Comparison of ENCODE assay signal across 17 cellular contexts in genomic region chr13:80009760-80010159, GRCh38.
A peak's percentile ranks its signal among the peaks of the same experiment; 100 is the strongest.
DNase-seq lines count a peak whose midpoint lies in the region; ATAC-seq and TF ChIP-seq lines count a peak whose summit lies in the region.
"Had no signal": no experiment of that assay in that cellular context is flagged by ENCODE, and none has a peak within 500 bp of the region (broad histone marks: within the 10 kb centered on the region; RNA-seq: fewer than 3 reads in every experiment).

No MANE protein-coding gene starts in this region.

- peak overlapping the region in 11 of 59 donors; percentile 34 to 59 (median 50) for H3K4me3 ChIP-seq in dorsolateral prefrontal cortex
- H3K4me3 ChIP-seq: A549; BLaER1 treated with 17β-estradiol and CSF1 and Interleukin-3, amounts not matched to agents 10 nM and 100 nM; SJCRH30 had no signal

- intact Hi-C loops in dorsolateral prefrontal cortex (cut with DNase I): loop anchor here (1.0 to 10.0 kb wide), 6 partner anchors 71 to 335 kb away; partner anchors contain the start of gene SPRY2 (in 1 of the 2)

- peak overlapping the region in 57 of 59 donors; percentile 14 to 92 (median 85) for H3K27ac ChIP-seq in dorsolateral prefrontal cortex
- H3K27ac ChIP-seq: A549; BLaER1 treated with 17β-estradiol and CSF1 and Interleukin-3, amounts not matched to agents 10 nM and 100 nM; SJCRH30 had no signal

- DNase-seq in Ammon's horn (ENCODE audit: low spot score) (peak; percentile 49), dorsolateral prefrontal cortex (no peak), left lobe of liver (ENCODE audit: low spot score) (no peak), pons (ENCODE audit: low spot score) (peak; percentile 80), UCSD-AML1 (lab: John Stamatoyannopoulos, UW; ENCODE audit: unreplicated experiment) (no peak)
- DNase-seq in activated CD4-positive, CD25-positive, alpha-beta regulatory T cell treated with anti-CD3 and anti-CD28 coated beads, Interleukin-2, amount 50 U/mL, for 72 hours: no peak
- DNase-seq: CD8-positive, alpha-beta memory T cell; KG1; MV-4-11; NCI-H187 treated with DMSO at 0.1 percent for 48 hours; NCI-H345; SJCRH30 had no signal

- H3K27me3 ChIP-seq in dorsolateral prefrontal cortex: no peaks in the 10 kb centered on the region
- H3K27me3 ChIP-seq: BLaER1 treated with 17β-estradiol and CSF1 and Interleukin-3, amounts not matched to agents 10 nM and 100 nM; SJCRH30 had no signal

- TF ChIP-seq CTCF in dorsolateral prefrontal cortex (IDR thresholded peaks at IDR 0.05 in 54 of 56, conservative IDR thresholded peaks at IDR 0.05 in 2 of 56; ENCODE audit: low read depth in 1 of 56, partially characterized antibody in 56 of 56): no peak

- ATAC-seq in left lobe of liver (peak; percentile 48), HG03097 (IDR thresholded peaks at IDR 0.05; ENCODE audit: low FRiP score, unreplicated experiment) (no peak), GM21528 (IDR thresholded peaks at IDR 0.05; ENCODE audit: low FRiP score, unreplicated experiment) (no peak)
- ATAC-seq: A549, Panc1 had no signal

Comparison
In these comparisons a context has a peak if more than half of its experiments do, and no peak if none do; other contexts are left out.
1. DNase-seq: peak in Ammon's horn (single experiment) and pons (single experiment); none in dorsolateral prefrontal cortex (0 of 10), left lobe of liver (single experiment), activated CD4-positive, CD25-positive, alpha-beta regulatory T cell treated with anti-CD3 and anti-CD28 coated beads, Interleukin-2, amount 50 U/mL, for 72 hours (single experiment) and UCSD-AML1 (single experiment).